Comparison of ENCODE assay signal across 9 cellular contexts in the genomic region with DNA sequence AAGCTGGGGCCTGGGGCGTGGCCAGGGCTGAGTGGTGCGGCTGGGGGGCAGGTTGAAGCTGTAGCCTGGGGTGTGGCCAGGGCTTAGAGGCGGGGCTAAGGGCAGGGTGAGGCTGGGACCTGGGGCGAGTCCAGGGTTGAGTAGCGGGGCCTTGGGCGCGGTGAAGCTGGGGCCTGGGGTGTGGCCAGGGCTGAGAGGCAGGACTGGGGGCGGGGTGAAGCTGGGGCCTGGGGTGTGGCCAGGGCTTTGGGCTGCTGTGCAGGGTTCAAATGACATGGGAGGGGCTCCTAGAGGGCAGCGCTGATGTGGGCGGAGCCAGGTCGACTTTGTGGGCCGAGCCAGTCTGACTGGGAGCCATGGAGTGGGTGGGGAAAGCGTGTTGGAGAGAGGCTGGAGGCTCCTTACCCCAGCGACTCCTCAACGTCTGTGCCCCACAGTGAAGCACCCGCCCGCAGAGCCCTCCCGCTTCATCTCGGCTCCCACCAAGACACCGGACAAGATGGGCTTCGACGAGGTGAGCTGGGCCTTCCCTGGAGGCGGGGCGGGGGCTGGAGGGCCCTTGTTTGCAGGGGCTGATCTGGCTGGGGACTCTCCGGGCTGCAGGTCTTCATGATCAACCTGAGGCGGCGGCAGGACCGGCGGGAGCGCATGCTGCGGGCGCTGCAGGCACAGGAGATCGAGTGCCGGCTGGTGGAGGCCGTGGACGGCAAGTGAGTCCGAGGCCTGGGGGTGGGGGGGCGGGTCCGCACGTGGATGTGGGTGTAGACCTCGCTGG. TPM values are rescaled to one million over a fixed set of nuclear protein-coding genes. Genes with fewer than 3 reads are reported as not detected.
DNase-seq lines count a peak whose midpoint lies in the region; ATAC-seq and TF ChIP-seq lines count a peak whose summit lies in the region.
"Had no signal": no experiment of that assay in that cellular context is flagged by ENCODE, and none has a peak within 500 bp of the region (broad histone marks: within the 10 kb centered on the region; RNA-seq: fewer than 3 reads in every experiment).

No MANE protein-coding gene starts in this region.

- H3K27me3 Mint-ChIP-seq in glutamatergic neuron (ENCODE audit: unreplicated experiment) (peaks cover 5% of the 10 kb centered on the region), type B pancreatic cell (no peaks in the 10 kb centered on the region)

- DNase-seq in Right ventricle myocardium inferior (ENCODE audit: missing footprints) (no peak), cardiac septum (ENCODE audit: low spot score) (no peak), SJCRH30 (peak; percentile 73 to 80), glutamatergic neuron (peak; percentile 72), type B pancreatic cell (ENCODE audit: extremely low spot score, unreplicated experiment) (peak; percentile 78), NCI-H128 (lab: John Stamatoyannopoulos, UW; ENCODE audit: unreplicated experiment) (no peak)
- DNase-seq: activated naive CD4-positive, alpha-beta T cell treated with Interleukin-2 at 50 U/mL for 16 hours had no signal

- intact Hi-C loops in Right ventricle myocardium inferior (cut with DNase I) (no loop called here), cardiac septum (cut with DNase I) (no loop called here)

- H3K4me1 ChIP-seq in SJCRH30: no peaks in the 10 kb centered on the region

- H3K9me3 Mint-ChIP-seq in glutamatergic neuron (ENCODE audit: unreplicated experiment): no peaks in the 10 kb centered on the region
- no peaks in the 10 kb centered on the region for H3K9me3 Mint-ChIP-seq in type B pancreatic cell

- H3K36me3 Mint-ChIP-seq in glutamatergic neuron (ENCODE audit: unreplicated experiment) (no peaks in the 10 kb centered on the region), type B pancreatic cell (peaks cover 14% of the 10 kb centered on the region)

- no peaks in the 10 kb centered on the region for H3K27me3 ChIP-seq in SJCRH30

- H3K27ac Mint-ChIP-seq in glutamatergic neuron (ENCODE audit: unreplicated experiment) (no peak overlapping the region), type B pancreatic cell (no peak overlapping the region)

- H3K4me3 ChIP-seq in SJCRH30: no peak overlapping the region

- no peak overlapping the region for H3K27ac ChIP-seq in SJCRH30

- H3K4me3 Mint-ChIP-seq in glutamatergic neuron (ENCODE audit: unreplicated experiment): peak overlapping the region; percentile 57
- H3K4me3 Mint-ChIP-seq in type B pancreatic cell: no peak overlapping the region

- ATAC-seq in Right ventricle myocardium inferior: peak; percentile 32
- ATAC-seq in GM21576 (IDR thresholded peaks at IDR 0.05; ENCODE audit: unreplicated experiment): no peak
- ATAC-seq in HG03354 (IDR thresholded peaks at IDR 0.05; ENCODE audit: poor library complexity, severe bottlenecking, unreplicated experiment): no peak

- peaks cover 6% of the 10 kb centered on the region for H3K4me1 Mint-ChIP-seq in glutamatergic neuron (ENCODE audit: low read depth, unreplicated experiment)
- no peaks in the 10 kb centered on the region for H3K4me1 Mint-ChIP-seq in type B pancreatic cell (ENCODE audit: unreplicated experiment)

- TF ChIP-seq CTCF in glutamatergic neuron (IDR thresholded peaks at IDR 0.05; ENCODE audit: partially characterized antibody, unreplicated experiment): no peak
- TF ChIP-seq CTCF in type B pancreatic cell (conservative IDR thresholded peaks at IDR 0.05): no peak

- H3K9me3 ChIP-seq in SJCRH30 (replicated peaks): no peaks in the 10 kb centered on the region

- peaks cover 67% of the 10 kb centered on the region for H3K36me3 ChIP-seq in SJCRH30

RNA-seq across cellular contexts. Expression of a gene that starts 21.5 kb away (rescaled TPM):
- 35.5 TPM for total RNA-seq in Right ventricle myocardium inferior
- total RNA-seq in cardiac septum: 41.1 TPM
- total RNA-seq in SJCRH30 (2014; rRNA removed; shearing (Covaris generic)): 115 and 117 TPM in 2 replicates
- total RNA-seq in glutamatergic neuron (ENCODE audit: unreplicated experiment): 74.5 TPM
- total RNA-seq in type B pancreatic cell (ENCODE audit: low replicate concordance): 69.7 and 73.7 TPM in 2 replicates

Comparison
In these comparisons a context has a peak if more than half of its experiments do, and no peak if none do; other contexts are left out.
1. DNase-seq: peak in SJCRH30 (2 of 2), glutamatergic neuron (single experiment) and type B pancreatic cell (single experiment); none in Right ventricle myocardium inferior (single experiment), cardiac septum (single experiment) and NCI-H128 (single experiment).